ENCODE assay signal across 27 cellular contexts in the genomic region with DNA sequence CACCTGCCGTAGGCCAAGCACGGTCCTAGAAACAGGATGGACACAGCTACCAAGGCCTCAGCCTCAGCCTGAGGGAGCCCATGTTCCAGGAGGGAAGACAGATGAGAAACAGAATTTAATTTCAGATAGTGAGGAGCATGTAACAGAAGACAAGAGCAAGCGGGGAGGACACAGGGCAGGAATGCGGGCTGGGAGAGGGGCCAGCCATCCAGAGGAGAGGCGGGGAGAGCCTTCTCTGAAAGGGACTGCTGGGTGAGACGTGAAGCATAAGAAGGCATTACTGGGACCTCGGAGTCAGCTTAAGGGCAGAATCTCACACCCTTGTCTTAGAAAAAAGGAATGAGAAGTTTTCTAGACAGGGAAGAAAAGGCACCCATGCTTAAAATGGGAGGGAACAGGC.
"Had no signal": no experiment of that assay in that cellular context is flagged by ENCODE, and none has a peak within 500 bp of the region (broad histone marks: within the 10 kb centered on the region; RNA-seq: fewer than 3 reads in every experiment).

No MANE protein-coding gene starts in this region.

- H3K4me1 ChIP-seq: esophagus muscularis mucosa, foreskin keratinocyte, gastrocnemius medialis had no signal

- ATAC-seq: activated CD4-positive, alpha-beta T cell treated with anti-CD3 and anti-CD28 coated beads for 36 hours; activated CD8-positive, alpha-beta memory T cell treated with anti-CD3 and anti-CD28 coated beads, Interleukin-2, amount 10 ng/mL, durations not matched to agents 7 days and 5 days; activated CD8-positive, alpha-beta T cell treated with anti-CD3 and anti-CD28 coated beads, Interleukin-2, amount 10 ng/mL, durations not matched to agents 7 days and 5 days; foreskin keratinocyte; gastrocnemius medialis; T-helper 17 cell had no signal

- H3K36me3 ChIP-seq: brain microvascular endothelial cell, esophagus muscularis mucosa, gastrocnemius medialis, WERI-Rb-1 had no signal

- DNase-seq: activated CD4-positive, alpha-beta memory T cell treated with anti-CD3 and anti-CD28 coated beads for 36 hours; activated CD4-positive, alpha-beta T cell treated with anti-CD3 and anti-CD28 coated beads for 36 hours; activated CD4-positive, alpha-beta T cell treated with anti-CD3 and anti-CD28 coated beads, Interleukin-2, amount 10 ng/mL, durations not matched to agents 24 days and 14 days; activated CD4-positive, CD25-positive, alpha-beta regulatory T cell; activated CD4-positive, CD25-positive, alpha-beta regulatory T cell treated with anti-CD3 and anti-CD28 coated beads, Interleukin-2, amount 50 U/mL, for 72 hours; activated CD8-positive, alpha-beta memory T cell treated with anti-CD3 and anti-CD28 coated beads, Interleukin-2, amount 10 ng/mL, durations not matched to agents 7 days and 5 days; activated CD8-positive, alpha-beta memory T cell treated with anti-CD3 and anti-CD28 coated beads, Interleukin-2, amount 50 U/mL, for 4 hours; activated CD8-positive, alpha-beta T cell treated with anti-CD3 and anti-CD28 coated beads, Interleukin-2, amount 10 ng/mL, durations not matched to agents 7 days and 5 days; activated gamma-delta T cell treated with Interleukin-2 at 50 U/mL for 16 hours; activated naive CD4-positive, alpha-beta T cell treated with anti-CD3 and anti-CD28 coated beads, Interleukin-2, amount 50 U/mL, for 16 hours; activated naive CD4-positive, alpha-beta T cell treated with Interleukin-2 at 50 U/mL for 16 hours; activated T-cell treated with anti-CD3 and anti-CD28 coated beads, Interleukin-2, amount 50 U/mL, for 1 hour; activated T-cell treated with anti-CD3 and anti-CD28 coated beads, Interleukin-2, amount 50 U/mL, for 48 hours; amniotic stem cell; anterior cingulate cortex; brain microvascular endothelial cell; dorsolateral prefrontal cortex; effector memory CD4-positive, alpha-beta T cell; erythroblast; foreskin keratinocyte; gastrocnemius medialis; T-helper 1 cell; T-helper 17 cell; T1000; WERI-Rb-1 had no signal

- H3K27me3 ChIP-seq: brain microvascular endothelial cell, dorsolateral prefrontal cortex, foreskin keratinocyte, gastrocnemius medialis had no signal

- H3K27ac ChIP-seq: brain microvascular endothelial cell, coronary artery, dorsolateral prefrontal cortex, esophagus muscularis mucosa, foreskin keratinocyte, gastrocnemius medialis, WERI-Rb-1 had no signal

- H3K9me3 ChIP-seq: gastrocnemius medialis had no signal

- H3K4me3 ChIP-seq: coronary artery, dorsolateral prefrontal cortex, esophagus muscularis mucosa, gastrocnemius medialis had no signal
